Comparison of ENCODE assay signal across 9 cellular contexts in genomic region chr1:8318436-8318835, GRCh38. TPM values are rescaled to one million over a fixed set of nuclear protein-coding genes. Genes with fewer than 3 reads are reported as not detected.
A peak's percentile ranks its signal among the peaks of the same experiment; 100 is the strongest.
DNase-seq lines count a peak whose midpoint lies in the region; TF ChIP-seq lines count a peak whose summit lies in the region.
"Had no signal": no experiment of that assay in that cellular context is flagged by ENCODE, and none has a peak within 500 bp of the region (broad histone marks: within the 10 kb centered on the region; RNA-seq: fewer than 3 reads in every experiment).

No MANE protein-coding gene starts in this region.

- H4K20me1 ChIP-seq in OCI-LY3 (ENCODE audit: insufficient read depth, low read length): no peaks in the 10 kb centered on the region

- H2AFZ ChIP-seq in OCI-LY3 (ENCODE audit: low read depth, low read length): 0 out of 2 replicates have a peak overlapping the region, but pooled peaks have one; percentile 28

- H3K79me2 ChIP-seq in OCI-LY3 (ENCODE audit: low read length): no peaks in the 10 kb centered on the region

- TF ChIP-seq CTCF in GM12875 (IDR thresholded peaks at IDR 0.05; ENCODE audit: borderline replicate concordance, insufficient read depth, low read depth, low read length): no peak
- TF ChIP-seq CTCF in OCI-LY3 (IDR thresholded peaks at IDR 0.05; ENCODE audit: low read depth, low read length): no peak
- no peak for TF ChIP-seq CTCF in fibroblast of mammary gland (conservative IDR thresholded peaks at IDR 0.05; ENCODE audit: control insufficient read depth, insufficient read depth, low read depth, low read length)
- TF ChIP-seq CTCF in sigmoid colon (IDR thresholded peaks at IDR 0.05): no peak
- no peak for TF ChIP-seq CTCF in lower leg skin (IDR thresholded peaks at IDR 0.05)

- peak overlapping the region; percentile 93 for H3K4me2 ChIP-seq in OCI-LY3 (ENCODE audit: low read length)

- WGBS in sigmoid colon, 2 donors: 12 to 16% methylated on average over 18 of the region's 18 CpGs
- 14 to 20% methylated on average over 11 to 13 of the region's 18 CpGs for WGBS in lower leg skin, 2 donors

- no peaks in the 10 kb centered on the region for H3K36me3 ChIP-seq in OCI-LY3 (replicated peaks; ENCODE audit: low read depth, low read length)
- H3K36me3 ChIP-seq in sigmoid colon: no peaks in the 10 kb centered on the region

- no peak for TF ChIP-seq POLR2A in sigmoid colon (IDR thresholded peaks at IDR 0.05)
- TF ChIP-seq POLR2A in lower leg skin (IDR thresholded peaks at IDR 0.05): no peak

- H3K4me1 ChIP-seq in OCI-LY3 (ENCODE audit: low read length): peaks cover 11% of the 10 kb centered on the region
- H3K4me1 ChIP-seq in sigmoid colon: peaks cover 0 to 28% (median 22%) of the 10 kb centered on the region in 4 donors

- H3K27me3 ChIP-seq in OCI-LY3 (ENCODE audit: low read depth, low read length): no peaks in the 10 kb centered on the region
- no peaks in the 10 kb centered on the region for H3K27me3 ChIP-seq in sigmoid colon

- H3K9me3 ChIP-seq in OCI-LY3 (ENCODE audit: insufficient read depth, low read length): no peaks in the 10 kb centered on the region
- no peaks in the 10 kb centered on the region for H3K9me3 ChIP-seq in sigmoid colon

- no peak for TF ChIP-seq EP300 in sigmoid colon (IDR thresholded peaks at IDR 0.05)

- intact Hi-C loops in sigmoid colon (cut with DNase I) (loop anchor here (10.0 kb wide), 1 partner anchor 184 kb away; no protein-coding TSS in a partner anchor), lower leg skin (cut with DNase I; ENCODE audit: low total_unique reads) (loop anchor here (5.0 to 10.0 kb wide), 2 partner anchors 74 to 341 kb away; no protein-coding TSS in a partner anchor)

- DNase-seq in fibroblast of mammary gland (ENCODE audit: low read depth) (no peak), sigmoid colon (no peak), NCI-H345 treated with DMSO at 0.1 percent for 48 hours (lab: John Stamatoyannopoulos, UW; ENCODE audit: unreplicated experiment) (no peak), lower leg skin (ENCODE audit: low spot score in 2 of 2) (no peak), HCEC 1CT (no peak), HUDEP-2 (lab: John Stamatoyannopoulos, UW; ENCODE audit: unreplicated experiment in 76 of 76) (no peak)
- DNase-seq: MM.1S had no signal

- H3K27ac ChIP-seq in OCI-LY3 (ENCODE audit: low read length) (no peak overlapping the region), sigmoid colon (peak overlapping the region; percentile 62 to 77 (median 66))

- H3K4me3 ChIP-seq in GM12875 (ENCODE audit: low read depth, low read length): peak overlapping the region; percentile 52
- H3K4me3 ChIP-seq in OCI-LY3 (ENCODE audit: low read length): peak overlapping the region; percentile 91
- H3K4me3 ChIP-seq in fibroblast of mammary gland (ENCODE audit: control insufficient read depth, low read depth, low read length): peak overlapping the region; percentile 59
- H3K4me3 ChIP-seq in sigmoid colon: peak overlapping the region; percentile 52 to 88 (median 75)
- H3K4me3 ChIP-seq in lower leg skin (ENCODE audit: low read depth, poor library complexity, severe bottlenecking): no peak overlapping the region

- H3K9ac ChIP-seq in OCI-LY3 (ENCODE audit: low read length): peak overlapping the region; percentile 49

RNA-seq across cellular contexts. Expression of gene SLC45A1, which starts 0.5 kb away (rescaled TPM):
- total RNA-seq in sigmoid colon (1 to 10 TPM; 1.4 to 6.5 (median 4.3) TPM), lower leg skin (1 to 10 TPM in 3 of 4 donors, under 1 TPM in 1; 0.13 to 3.4 (median 1.4) TPM)
- 1 to 10 TPM in 1 of 3 donors, not detected in 2; 1.5 TPM for polyA plus RNA-seq in sigmoid colon
